In the genomic region with DNA sequence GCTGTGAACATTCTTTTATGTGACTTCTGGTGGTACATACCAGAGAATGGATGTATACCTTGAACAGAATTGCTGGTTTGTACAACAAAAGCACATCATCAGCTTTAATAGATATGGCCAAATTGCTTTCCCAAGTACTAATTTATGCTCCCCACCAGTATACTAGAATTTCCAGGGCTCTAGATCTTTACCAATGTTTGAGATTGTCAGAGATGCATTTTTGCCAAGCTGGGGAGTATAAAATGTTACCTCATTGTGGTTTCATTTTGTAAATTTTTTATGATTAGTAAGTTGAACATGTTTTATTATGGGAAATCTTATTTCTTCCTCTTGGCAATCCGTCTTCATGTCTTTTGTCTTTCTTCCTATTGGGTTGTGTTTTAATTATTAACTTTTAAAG, we compare ENCODE assay signal across 14 cellular contexts.
"Had no signal": no experiment of that assay in that cellular context is flagged by ENCODE, and none has a peak within 500 bp of the region (broad histone marks: within the 10 kb centered on the region; RNA-seq: fewer than 3 reads in every experiment).

No MANE protein-coding gene starts in this region.

- H3K4me1 Mint-ChIP-seq: brain, nephron had no signal

- DNase-seq: activated naive CD4-positive, alpha-beta T cell treated with anti-CD3 and anti-CD28 coated beads, Interleukin-2, amount 50 U/mL, for 16 hours; adrenal gland; head of caudate nucleus; left lung; stimulated activated CD4-positive, alpha-beta T cell treated with anti-CD3 and anti-CD28 coated beads, Interleukin-12 subunit alpha, Interleukin-12 subunit beta, amount 100 ng/mL, for 4 hours; stimulated activated naive CD4-positive, alpha-beta T cell; substantia nigra had no signal

- H3K9me3 Mint-ChIP-seq: nephron; T-helper 2 cell treated with Interferon-gamma antibody and Interleukin-4, amounts not matched to agents 5 μg/mL and 100 μg/mL, for 36 hours; type B pancreatic cell had no signal

- H3K4me1 ChIP-seq: adrenal gland, esophagus muscularis mucosa, left lung had no signal

- H3K36me3 Mint-ChIP-seq: brain, type B pancreatic cell had no signal

- H3K27me3 Mint-ChIP-seq: brain, type B pancreatic cell had no signal

- H3K4me3 ChIP-seq: adrenal gland, esophagus muscularis mucosa, left lung had no signal

- H3K27ac ChIP-seq: adrenal gland, esophagus muscularis mucosa, foreskin keratinocyte, left lung had no signal

- H3K9me3 ChIP-seq: adrenal gland, esophagus muscularis mucosa, left lung had no signal

- H3K27me3 ChIP-seq: adrenal gland, esophagus muscularis mucosa, foreskin keratinocyte, left lung had no signal

- ATAC-seq: activated CD4-positive, CD25-positive, alpha-beta regulatory T cell treated with anti-CD3 and anti-CD28 coated beads, Interleukin-2, amount 50 U/mL, for 24 hours; left lung had no signal

- H3K36me3 ChIP-seq: adrenal gland, esophagus muscularis mucosa, left lung had no signal

- H3K4me3 Mint-ChIP-seq: brain; nephron; T-helper 2 cell treated with Interferon-gamma antibody and Interleukin-4, amounts not matched to agents 5 μg/mL and 100 μg/mL, for 36 hours; type B pancreatic cell had no signal

- H3K27ac Mint-ChIP-seq: T-helper 2 cell treated with Interferon-gamma antibody and Interleukin-4, amounts not matched to agents 5 μg/mL and 100 μg/mL, for 36 hours; type B pancreatic cell had no signal
